Comparison of ENCODE assay signal across 8 cellular contexts in the genomic region with DNA sequence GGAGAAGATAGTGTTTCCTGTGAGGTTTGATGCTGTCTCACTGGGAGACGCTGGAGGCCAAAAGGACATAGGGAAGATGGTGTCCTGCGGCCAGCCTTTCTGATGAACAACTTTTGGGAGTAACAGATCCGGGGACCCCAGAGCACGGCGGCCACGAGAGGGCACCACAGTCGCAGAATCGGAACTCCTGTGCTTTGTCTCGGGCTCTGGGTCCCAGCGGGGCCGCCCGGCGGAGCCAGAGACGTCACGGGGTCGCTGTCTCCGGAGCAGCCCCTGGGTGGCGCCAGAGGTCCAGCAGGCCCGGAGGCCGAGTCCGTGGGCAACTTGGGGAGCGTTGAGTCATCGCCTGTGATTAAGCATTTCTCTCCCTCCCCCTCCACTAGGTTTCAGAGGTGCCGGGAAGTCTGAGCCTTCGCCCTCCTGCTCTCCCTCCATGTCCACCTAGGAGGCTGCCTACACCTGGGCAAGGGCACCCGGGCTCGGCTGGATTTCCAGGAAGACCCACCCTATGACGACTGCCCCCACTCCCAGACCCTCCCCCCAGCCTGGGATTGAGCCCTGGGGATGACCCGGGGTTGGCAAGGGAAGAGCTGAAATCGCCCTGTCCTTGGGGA. TPM values are rescaled to one million over a fixed set of nuclear protein-coding genes. Genes with fewer than 3 reads are reported as not detected.
DNase-seq lines count a peak whose midpoint lies in the region; TF ChIP-seq lines count a peak whose summit lies in the region.

No MANE protein-coding gene starts in this region.

- H3K27me3 ChIP-seq in H9 (ENCODE audit: insufficient read depth, low read length) (peaks cover 2% of the 10 kb centered on the region; the same call in 1 of the 2 replicates), MG63 (no peaks in the 10 kb centered on the region), neural progenitor cell (peaks cover 45% of the 10 kb centered on the region), stomach smooth muscle (ENCODE audit: control insufficient read depth in 1 of 2, insufficient read depth in 2 of 2, low read length in 2 of 2) (no peaks in the 10 kb centered on the region)

- H3K27ac ChIP-seq in H9 (ENCODE audit: insufficient read length, low read depth, low read length) (no peak overlapping the region), neural progenitor cell (no peak overlapping the region), stomach smooth muscle (ENCODE audit: low read length) (peak overlapping the region; percentile 66)

- peak overlapping the region; percentile 77; the same call in 1 of the 2 replicates for H3K14ac ChIP-seq in H9 (ENCODE audit: insufficient read depth, low read length)

- H2BK5ac ChIP-seq in H9 (ENCODE audit: insufficient read length, low read length): no peak overlapping the region

- H3K27me3 Mint-ChIP-seq in H9 (ENCODE audit: low read depth): peaks cover 40% of the 10 kb centered on the region
- peaks cover 6% of the 10 kb centered on the region for H3K27me3 Mint-ChIP-seq in neural progenitor cell (ENCODE audit: insufficient read depth, low read depth)

- H3K4me1 Mint-ChIP-seq in H9: peaks cover 20 to 27% of the 10 kb centered on the region in 2 experiments
- H3K4me1 Mint-ChIP-seq in neural progenitor cell: peaks cover 33% of the 10 kb centered on the region

- H3K9ac ChIP-seq in ES-I3 (ENCODE audit: low read depth, low read length) (peak overlapping the region; percentile 35), H9 (ENCODE audit: extremely low read depth, insufficient read length, low read length) (no peak overlapping the region), neural progenitor cell (no peak overlapping the region), stomach smooth muscle (ENCODE audit: low read length in 2 of 2) (peak overlapping the region; percentile 52 to 71)

- no peak overlapping the region for H3K56ac ChIP-seq in H9 (ENCODE audit: insufficient read length, low read depth, low read length)

- H3K4me2 ChIP-seq in H9 (ENCODE audit: insufficient read depth, insufficient read length, low read length) (peak overlapping the region; percentile 30), neural progenitor cell (peak overlapping the region; percentile 63)

- H3K9me3 Mint-ChIP-seq in H9: no peaks in the 10 kb centered on the region; a peak in 1 of 5 replicates
- H3K9me3 Mint-ChIP-seq in neural progenitor cell: no peaks in the 10 kb centered on the region

- H3K9me3 ChIP-seq in ES-I3 (ENCODE audit: control insufficient read depth, insufficient read depth, low read length): no peaks in the 10 kb centered on the region
- no peaks in the 10 kb centered on the region for H3K9me3 ChIP-seq in H9 (ENCODE audit: control insufficient read depth, low read depth, low read length)
- H3K9me3 ChIP-seq in MG63: no peaks in the 10 kb centered on the region
- H3K9me3 ChIP-seq in neural progenitor cell (ENCODE audit: low read depth): no peaks in the 10 kb centered on the region
- H3K9me3 ChIP-seq in stomach smooth muscle (ENCODE audit: control insufficient read depth in 2 of 2, low read length in 2 of 2): no peaks in the 10 kb centered on the region

- H3K4me3 ChIP-seq in MG63: peak overlapping the region; percentile 21
- H3K4me3 ChIP-seq in fibroblast of villous mesenchyme (ENCODE audit: low read depth, low read length): peak overlapping the region; percentile 25
- peak overlapping the region; percentile 12 for H3K4me3 ChIP-seq in neural progenitor cell
- peak overlapping the region; percentile 44 to 66 for H3K4me3 ChIP-seq in stomach smooth muscle (ENCODE audit: low read length in 2 of 2)

- no peak overlapping the region for H2BK15ac ChIP-seq in H9 (ENCODE audit: low read depth, low read length)

- no peak overlapping the region for H3K23ac ChIP-seq in H9 (ENCODE audit: insufficient read length, low read depth, low read length)

- H2AK5ac ChIP-seq in H9 (ENCODE audit: insufficient read length, low read length): no peak overlapping the region

- no peak overlapping the region for H2BK12ac ChIP-seq in H9 (ENCODE audit: insufficient read length, low read depth, low read length)

- no peak overlapping the region; the same call in 1 of the 2 replicates for H3K4ac ChIP-seq in H9 (ENCODE audit: low read depth, low read length)

- no peak overlapping the region for H3T11ph ChIP-seq in H9 (ENCODE audit: low read length)

- H3K4me3 Mint-ChIP-seq in H9 (peak overlapping the region in 1 of 2 experiments; percentile 8; a peak in 1 of 5 replicates), neural progenitor cell (peak overlapping the region; percentile 74)

- H3K79me1 ChIP-seq in H9 (ENCODE audit: insufficient read depth, low read depth, low read length, poor library complexity, severe bottlenecking): no peaks in the 10 kb centered on the region

- H3K27ac Mint-ChIP-seq in H9 (peak overlapping the region in 1 of 3 experiments; percentile 91; a peak in 2 of 7 replicates), neural progenitor cell (peak overlapping the region; percentile 63)

- H2AFZ ChIP-seq in H9 (ENCODE audit: low read length): no peak overlapping the region
- H2AFZ ChIP-seq in neural progenitor cell (replicated peaks): peak overlapping the region; percentile 36

- peaks cover 7% of the 10 kb centered on the region for H3F3A ChIP-seq in neural progenitor cell (ENCODE audit: low read depth)

- H2BK120ac ChIP-seq in H9 (ENCODE audit: low read depth, low read length, poor library complexity, severe bottlenecking): no peak overlapping the region

- no peak overlapping the region for H4K91ac ChIP-seq in H9 (ENCODE audit: insufficient read length, low read depth, low read length)

- no peaks in the 10 kb centered on the region for H3K79me2 ChIP-seq in H9 (ENCODE audit: insufficient read depth, low read length)
- no peaks in the 10 kb centered on the region for H3K79me2 ChIP-seq in neural progenitor cell (ENCODE audit: low read depth)

- no peak overlapping the region for H4K5ac ChIP-seq in H9 (ENCODE audit: insufficient read length, low read depth, low read length)

- H2BK20ac ChIP-seq in H9 (ENCODE audit: low read depth, low read length, poor library complexity, severe bottlenecking): no peak overlapping the region

- no peaks in the 10 kb centered on the region for H3K36me3 Mint-ChIP-seq in H9 (ENCODE audit: insufficient read depth in 1 of 3, low read depth in 3 of 3)
- no peaks in the 10 kb centered on the region for H3K36me3 Mint-ChIP-seq in neural progenitor cell

- H4K8ac ChIP-seq in H9 (replicated peaks; ENCODE audit: insufficient read length, low read depth, low read length): no peak overlapping the region

- H3K36me3 ChIP-seq in ES-I3 (ENCODE audit: insufficient read depth, low read length) (no peaks in the 10 kb centered on the region), MG63 (no peaks in the 10 kb centered on the region), neural progenitor cell (no peaks in the 10 kb centered on the region), stomach smooth muscle (ENCODE audit: control insufficient read depth in 2 of 2, insufficient read depth in 2 of 2, low read length in 2 of 2) (no peaks in the 10 kb centered on the region)

- H4K20me1 ChIP-seq in H9 (ENCODE audit: control insufficient read depth, insufficient read depth, insufficient read length) (no peaks in the 10 kb centered on the region), neural progenitor cell (ENCODE audit: low read depth) (no peaks in the 10 kb centered on the region)

- DNase-seq in H9 (peak; percentile 97), MG63 (peak; percentile 99), SHP77 (lab: John Stamatoyannopoulos, UW) (peak; percentile 86 to 89), activated gamma-delta T cell (lab: John Stamatoyannopoulos, UW) (peak; percentile 96), fibroblast of villous mesenchyme (ENCODE audit: low read depth) (peak; percentile 96), neural progenitor cell (ENCODE audit: low spot score) (peak; percentile 97)

- no CpG with 5 or more reads among the region's 30 CpGs for WGBS in H9 (ENCODE audit: extremely low coverage, insufficient read length, low lambda C conversion rate)

- peak overlapping the region; percentile 66 for H3K18ac ChIP-seq in H9 (ENCODE audit: insufficient read length, low read depth, low read length)

- TF ChIP-seq CTCF in H9 (conservative IDR thresholded peaks at IDR 0.05): peak; percentile 100
- peak; percentile 99 for TF ChIP-seq CTCF in fibroblast of villous mesenchyme (IDR thresholded peaks at IDR 0.05; ENCODE audit: insufficient read depth, low read depth, low read length)
- peak; percentile 97 for TF ChIP-seq CTCF in neural progenitor cell (IDR thresholded peaks at IDR 0.05)

- H3K23me2 ChIP-seq in H9 (ENCODE audit: insufficient read length, low read depth, low read length, poor library complexity, severe bottlenecking): peaks cover 3% of the 10 kb centered on the region

- H3K4me1 ChIP-seq in ES-I3 (ENCODE audit: insufficient read depth, low read length) (peaks cover 22% of the 10 kb centered on the region), H9 (ENCODE audit: insufficient read depth, low read length) (peaks cover 3% of the 10 kb centered on the region; the same call in 1 of the 2 replicates), neural progenitor cell (peaks cover 24% of the 10 kb centered on the region), stomach smooth muscle (ENCODE audit: control insufficient read depth, insufficient read depth, low read length) (peaks cover 18% of the 10 kb centered on the region)

RNA-seq across cellular contexts. Expression of gene NANOS3, which starts 3.2 kb away (rescaled TPM):
- total RNA-seq in H9 (2021): not detected in 2 replicates
- total RNA-seq in MG63 (2014; rRNA removed; shearing (Covaris generic); ENCODE audit: low replicate concordance): not detected in 2 replicates
- 0.64 TPM in 1 of 2 replicates, not detected in the other for total RNA-seq in fibroblast of villous mesenchyme
- not detected in 2 replicates for total RNA-seq in neural progenitor cell (ENCODE audit: low replicate concordance)

RNA-seq across cellular contexts. Expression of gene BRME1, which starts 25.8 kb away (rescaled TPM):
- 4.7 and 6.7 TPM in 2 replicates for total RNA-seq in H9 (2021)
- 5.1 and 8.4 TPM in 2 replicates for total RNA-seq in MG63 (2014; rRNA removed; shearing (Covaris generic); ENCODE audit: low replicate concordance)
- total RNA-seq in fibroblast of villous mesenchyme: 0.32 and 0.43 TPM in 2 replicates
- total RNA-seq in neural progenitor cell (ENCODE audit: low replicate concordance): 0.49 and 4.1 TPM in 2 replicates

RNA-seq across cellular contexts. Expression of gene CC2D1A, which starts 25.8 kb away (rescaled TPM):
- total RNA-seq in H9 (2021): 42.7 and 48.5 TPM in 2 replicates
- 26.2 and 27.3 TPM in 2 replicates for total RNA-seq in MG63 (2014; rRNA removed; shearing (Covaris generic); ENCODE audit: low replicate concordance)
- total RNA-seq in fibroblast of villous mesenchyme: 18.6 and 22.9 TPM in 2 replicates
- 8.1 and 22.0 TPM in 2 replicates for total RNA-seq in neural progenitor cell (ENCODE audit: low replicate concordance)

RNA-seq across cellular contexts. Expression of gene PODNL1, which starts 58.1 kb away (rescaled TPM):
- total RNA-seq in H9 (2021): 0.68 TPM in 2 replicates
- not detected in 2 replicates for total RNA-seq in MG63 (2014; rRNA removed; shearing (Covaris generic); ENCODE audit: low replicate concordance)
- total RNA-seq in fibroblast of villous mesenchyme: 2.6 TPM in 2 replicates
- total RNA-seq in neural progenitor cell (ENCODE audit: low replicate concordance): 1.9 TPM in 1 of 2 replicates, not detected in the other

Comparison
In these comparisons a context has a peak if more than half of its experiments do, and no peak if none do; other contexts are left out.
1. H3K9ac ChIP-seq: peak in ES-I3 (single experiment) and stomach smooth muscle (2 of 2); none in H9 (single experiment) and neural progenitor cell (single experiment).
2. Peak in every context shown above with its lines, with median percentiles within 50 percentile points of each other: DNase-seq, CTCF ChIP-seq and H3K4me3 ChIP-seq.